In genomic region chr17:78058581-78058980, GRCh38 we compare ENCODE assay signal across 7 cellular contexts.
"Had no signal": no experiment of that assay in that cellular context is flagged by ENCODE, and none has a peak within 500 bp of the region (broad histone marks: within the 10 kb centered on the region; RNA-seq: fewer than 3 reads in every experiment).

No MANE protein-coding gene starts in this region.

- H3K4me3 Mint-ChIP-seq: activated naive CD8-positive, alpha-beta T cell had no signal

- H3K27me3 Mint-ChIP-seq: activated naive CD8-positive, alpha-beta T cell had no signal

- H3K36me3 ChIP-seq: right lobe of liver had no signal

- H3K36me3 Mint-ChIP-seq: activated naive CD8-positive, alpha-beta T cell had no signal

- H3K4me1 ChIP-seq: right lobe of liver had no signal

- H3K9me3 ChIP-seq: right lobe of liver had no signal

- H3K27ac ChIP-seq: right lobe of liver had no signal

- ATAC-seq: right lobe of liver had no signal

- H3K4me3 ChIP-seq: right lobe of liver had no signal

- DNase-seq: activated CD4-positive, alpha-beta T cell treated with anti-CD3 and anti-CD28 coated beads, Interleukin-2, amount 50 U/mL, for 1 hour; activated effector memory CD4-positive, alpha-beta T cell treated with Interleukin-2 at 50 U/mL for 16 hours; foreskin melanocyte; right lobe of liver; stimulated activated naive CD4-positive, alpha-beta T cell treated with Interleukin-2 at 50 U/mL for 16 hours; T-helper 2 cell had no signal

- H3K27me3 ChIP-seq: right lobe of liver had no signal
